Comparison of ENCODE assay signal across 8 cellular contexts in genomic region chr1:44799770-44800584, GRCh38.
DNase-seq lines count a peak whose midpoint lies in the region; ATAC-seq lines count a peak whose summit lies in the region.

Gene PLK3, plus strand, starts transcription at chr1:44800377. Its CDS starts 87 bp downstream, at chr1:44800464.

- H3K9me3 ChIP-seq in BLaER1 treated with 17β-estradiol and CSF1 and Interleukin-3, amounts not matched to agents 10 nM and 100 nM (replicated peaks in 1 of 11): no peaks in the 10 kb centered on the region

- peak; percentile 85 for ATAC-seq in HG03460 (IDR thresholded peaks at IDR 0.05; ENCODE audit: unreplicated experiment)

- H4K20me1 ChIP-seq in BLaER1 treated with 17β-estradiol and CSF1 and Interleukin-3, amounts not matched to agents 10 nM and 100 nM: peaks cover 3 to 42% (median 21%) of the 10 kb centered on the region in 11 experiments; a peak in 15 of 22 replicates

- H3K27ac ChIP-seq in BLaER1 treated with 17β-estradiol and CSF1 and Interleukin-3, amounts not matched to agents 10 nM and 100 nM: peak within 1 kb of the TSS; percentile 63 to 96 (median 93)
- peak within 1 kb of the TSS; percentile 96 for H3K27ac ChIP-seq in cingulate gyrus (ENCODE audit: low read depth, low read length)

- H3K36me3 ChIP-seq in BLaER1 treated with 17β-estradiol and CSF1 and Interleukin-3, amounts not matched to agents 10 nM and 100 nM: peaks cover 29 to 33% (median 32%) of the 10 kb centered on the region in 11 experiments

- H3K4me1 ChIP-seq in BLaER1 treated with 17β-estradiol and CSF1 and Interleukin-3, amounts not matched to agents 10 nM and 100 nM: peaks cover 38 to 55% (median 46%) of the 10 kb centered on the region in 10 experiments

- H3K4me2 ChIP-seq in BLaER1 treated with 17β-estradiol and CSF1 and Interleukin-3, amounts not matched to agents 10 nM and 100 nM: peak within 1 kb of the TSS; percentile 86 to 99 (median 91)

- no peaks in the 10 kb centered on the region for H3K27me3 ChIP-seq in BLaER1 treated with 17β-estradiol and CSF1 and Interleukin-3, amounts not matched to agents 10 nM and 100 nM

- peak within 1 kb of the TSS; percentile 90 to 98 (median 96) for H3K4me3 ChIP-seq in BLaER1 treated with 17β-estradiol and CSF1 and Interleukin-3, amounts not matched to agents 10 nM and 100 nM

- peak within 1 kb of the TSS; percentile 91 to 97 (median 95) for H3K9ac ChIP-seq in BLaER1 treated with 17β-estradiol and CSF1 and Interleukin-3, amounts not matched to agents 10 nM and 100 nM

- peak; percentile 98 for DNase-seq in GM19240 (ENCODE audit: insufficient read length, low spot score)
- peak; percentile 81 for DNase-seq in NCI-H524 treated with DMSO at 0.1 percent for 48 hours (lab: John Stamatoyannopoulos, UW)
- DNase-seq in activated CD4-positive, alpha-beta T cell treated with anti-CD3 and anti-CD28 coated beads for 4 hours: peak; percentile 99 to 100
- peak; percentile 98 for DNase-seq in kidney tubule cell (ENCODE audit: low spot score)
- peak; percentile 91 to 98 (median 98) for DNase-seq in stimulated activated CD4-positive, alpha-beta T cell treated with anti-CD3 and anti-CD28 coated beads, Interleukin-1b, Interleukin-23, amount 100 ng/mL, for 24 hours (ENCODE audit: low read depth in 4 of 4, low spot score in 1 of 4)

Comparison
In these comparisons a context has a peak if more than half of its experiments do, and no peak if none do; other contexts are left out.
1. Peak in every context shown above with its lines: DNase-seq, ATAC-seq, H3K4me3 ChIP-seq and H3K27ac ChIP-seq.